In genomic region chr2:183123117-183123958, GRCh38 we compare ENCODE assay signal across 1 cellular context.
TF ChIP-seq lines count a peak whose summit lies in the region.

No MANE protein-coding gene starts in this region.

TF ChIP-seq in K562, 482 proteins besides CTCF, POLR2A, EP300 and RAD21 (continued from another document):
- TF ChIP-seq ZMIZ1 (IDR thresholded peaks at IDR 0.05; ENCODE audit: low read depth in 2 of 2, low read length in 2 of 2) (0 out of 4 replicates have a peak, but pooled peaks of 1 of the 2 experiments have one; percentile 8), CEBPB (tag; IDR thresholded peaks at IDR 0.05) (no peak), FOXK2 (conservative IDR thresholded peaks at IDR 0.05 in 1 of 2, IDR thresholded peaks at IDR 0.05 in 1 of 2; ENCODE audit: low read depth in 2 of 2) (0 out of 4 replicates have a peak, but pooled peaks of 1 of the 2 experiments have one; percentile 8), CBFB (CRISPR knock-in tag; IDR thresholded peaks at IDR 0.05) (no peak), TCF15 (CRISPR knock-in tag; IDR thresholded peaks at IDR 0.05) (no peak), ZNF212 (CRISPR knock-in tag; IDR thresholded peaks at IDR 0.05) (no peak), THAP7 (CRISPR knock-in tag; IDR thresholded peaks at IDR 0.05) (no peak), NR4A1 (CRISPR knock-in tag; IDR thresholded peaks at IDR 0.05) (no peak), NR4A1 (tag; IDR thresholded peaks at IDR 0.05) (no peak), ZC3H11A (IDR thresholded peaks at IDR 0.05; ENCODE audit: low read depth, low read length) (no peak), AFF1 (IDR thresholded peaks at IDR 0.05; ENCODE audit: low read depth in 1 of 2, partially characterized antibody in 2 of 2) (peak in 1 of 2 experiments; percentile 63), ZNF655 (CRISPR knock-in tag; IDR thresholded peaks at IDR 0.05) (no peak), POLR2AphosphoS2 (IDR thresholded peaks at IDR 0.05; ENCODE audit: low read length) (no peak), NKRF (IDR thresholded peaks at IDR 0.05; ENCODE audit: borderline replicate concordance) (no peak), SREBF1 (IDR thresholded peaks at IDR 0.05; ENCODE audit: borderline replicate concordance, low read depth, low read length) (no peak), MBD1 (CRISPR knock-in tag; IDR thresholded peaks at IDR 0.05) (peak; percentile 97), SMARCA4 (IDR thresholded peaks at IDR 0.05) (no peak), SREBF2 (CRISPR knock-in tag; IDR thresholded peaks at IDR 0.05) (no peak), BRF1 (IDR thresholded peaks at IDR 0.05; ENCODE audit: borderline replicate concordance, extremely low read depth, insufficient read length) (no peak), ESRRA (IDR thresholded peaks at IDR 0.05; ENCODE audit: borderline replicate concordance, low read depth) (no peak), CXXC5 (CRISPR knock-in tag; IDR thresholded peaks at IDR 0.05) (no peak), STAT6 (CRISPR knock-in tag; IDR thresholded peaks at IDR 0.05) (no peak), IRF1 (CRISPR knock-in tag; IDR thresholded peaks at IDR 0.05; ENCODE audit: borderline replicate concordance) (no peak)
